In the genomic region with DNA sequence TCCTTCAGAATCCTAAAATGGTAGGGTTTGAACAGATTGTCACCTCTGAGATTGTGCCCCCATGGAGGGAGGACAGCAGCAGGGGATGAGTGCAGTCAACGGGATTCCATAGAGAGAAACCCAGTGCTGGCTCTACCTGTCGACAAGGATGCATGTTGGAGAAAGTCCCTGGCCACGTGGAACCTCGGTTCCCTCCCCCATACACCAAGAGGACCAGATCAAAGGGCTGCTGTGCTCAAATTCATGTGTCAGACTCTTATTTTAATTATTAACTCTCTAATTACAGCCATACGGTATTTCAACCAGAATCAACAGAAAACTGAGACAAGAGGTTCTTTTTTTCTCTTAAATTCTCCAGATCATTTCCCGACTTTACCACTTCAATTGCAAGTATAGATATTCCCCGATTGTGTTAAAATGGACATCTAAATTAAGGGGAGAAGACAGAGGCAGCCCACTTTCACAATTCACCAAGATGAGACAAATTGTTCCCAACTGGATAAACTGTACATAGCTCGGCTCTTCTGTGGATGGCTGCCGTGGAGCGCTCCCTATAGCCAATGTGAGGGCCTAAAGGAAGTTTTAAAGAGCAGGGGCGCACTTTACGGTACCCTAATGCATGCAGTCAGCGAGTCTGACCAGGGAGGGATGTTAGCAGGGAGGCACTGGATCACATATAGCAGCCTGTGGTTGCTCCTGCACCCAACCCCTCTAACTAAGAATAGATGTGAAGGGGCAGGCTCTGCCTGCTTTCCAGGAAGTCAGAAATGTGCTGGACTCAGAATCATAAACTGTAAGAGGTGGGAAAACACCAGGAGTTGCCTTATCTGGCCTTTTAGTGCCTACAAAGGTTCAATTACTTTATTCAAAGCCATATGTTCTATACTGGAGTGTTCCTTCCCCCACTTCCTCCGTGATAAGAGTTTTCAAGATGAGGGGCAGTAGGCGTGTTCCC, we compare ENCODE assay signal across 23 cellular contexts.
A peak's percentile ranks its signal among the peaks of the same experiment; 100 is the strongest.
DNase-seq lines count a peak whose midpoint lies in the region; ATAC-seq, FAIRE-seq and TF ChIP-seq lines count a peak whose summit lies in the region.
"Had no signal": no experiment of that assay in that cellular context is flagged by ENCODE, and none has a peak within 500 bp of the region (broad histone marks: within the 10 kb centered on the region; RNA-seq: fewer than 3 reads in every experiment).

No MANE protein-coding gene starts in this region.

- no peaks in the 10 kb centered on the region for H3K9me3 ChIP-seq in mucosa of descending colon
- no peaks in the 10 kb centered on the region for H3K9me3 ChIP-seq in transverse colon
- H3K9me3 ChIP-seq in Karpas-422 (ENCODE audit: low read length), result no peaks in the 10 kb centered on the region
- no peaks in the 10 kb centered on the region for H3K9me3 ChIP-seq in aorta (ENCODE audit: control insufficient read depth, low read length)

- no peaks in the 10 kb centered on the region for H3K27me3 ChIP-seq in transverse colon
- no peaks in the 10 kb centered on the region for H3K27me3 ChIP-seq in Karpas-422 (ENCODE audit: low read length)
- no peaks in the 10 kb centered on the region for H3K27me3 ChIP-seq in aorta (ENCODE audit: control insufficient read depth in 1 of 2, insufficient read depth in 2 of 2, low read length in 1 of 2)

- H3K9ac ChIP-seq in Karpas-422 (ENCODE audit: low read length), result no peak overlapping the region
- H3K9ac ChIP-seq: GM23248, KMS-11 had no signal

- no peak overlapping the region for H3K4me2 ChIP-seq in Karpas-422 (ENCODE audit: low read depth, low read length, poor library complexity, severe bottlenecking)
- H3K4me2 ChIP-seq: KMS-11 had no signal

- no peak for DNase-seq in GM12892 (ENCODE audit: insufficient read length)
- DNase-seq in mucosa of descending colon, result no peak
- peak; percentile 8 for DNase-seq in transverse colon
- DNase-seq in Karpas-422, result no peak
- DNase-seq in aorta, result no peak
- DNase-seq in stimulated activated CD4-positive, alpha-beta T cell treated with anti-CD3 and anti-CD28 coated beads, Interleukin-2, amount 100 ng/mL, for 24 hours, result no peak
- DNase-seq: Calu3, GM23248, H9, NCI-H1092, NCI-H1417 treated with DMSO at 0.1 percent for 48 hours, NCI-H1694 treated with DMSO at 0.1 percent for 48 hours, NCI-H2081, NCI-H2171, NCI-H226, NCI-H510A, NCI-H69, SHP77 had no signal

- peaks cover 7% of the 10 kb centered on the region for H3K4me1 Mint-ChIP-seq in activated T-helper 17 cell treated with anti-CD3 and anti-CD28 coated beads, Interleukin-2, amount 50 U/mL, for 72 hours

- H2AFZ ChIP-seq in Karpas-422 (ENCODE audit: low read length), result no peak overlapping the region
- H2AFZ ChIP-seq: GM23248 had no signal

- no peak for TF ChIP-seq CTCF in mucosa of descending colon (IDR thresholded peaks at IDR 0.05)
- no peak for TF ChIP-seq CTCF in transverse colon (IDR thresholded peaks at IDR 0.05)

- H3K4me1 ChIP-seq in mucosa of descending colon (ENCODE audit: low read depth) (no peaks in the 10 kb centered on the region), transverse colon (no peaks in the 10 kb centered on the region), Karpas-422 (ENCODE audit: low read length) (no peaks in the 10 kb centered on the region), aorta (ENCODE audit: control insufficient read depth in 1 of 2, insufficient read depth in 2 of 2, low read length in 2 of 2) (no peaks in the 10 kb centered on the region)

- intact Hi-C loops in mucosa of descending colon (cut with DNase I, micrococcal nuclease), result no loop called here
- intact Hi-C loops in transverse colon (cut with DNase I; ENCODE audit: low total_unique reads), result no loop called here
- intact Hi-C loops in aorta (cut with DNase I), result no loop called here

- H4K20me1 ChIP-seq in Karpas-422 (ENCODE audit: insufficient read depth, low read depth, low read length), result no peaks in the 10 kb centered on the region

- H3K27me3 Mint-ChIP-seq in activated T-helper 17 cell treated with anti-CD3 and anti-CD28 coated beads, Interleukin-2, amount 50 U/mL, for 72 hours, result peaks cover 20% of the 10 kb centered on the region
- H3K27me3 Mint-ChIP-seq: IgD-negative memory B cell had no signal

- no peak overlapping the region for H3K4me3 ChIP-seq in mucosa of descending colon
- H3K4me3 ChIP-seq in transverse colon, result no peak overlapping the region
- H3K4me3 ChIP-seq in Karpas-422 (ENCODE audit: low read length), result no peak overlapping the region
- H3K4me3 ChIP-seq in aorta (ENCODE audit: low read length in 2 of 2), result no peak overlapping the region
- H3K4me3 ChIP-seq: GM23248 had no signal

- in situ Hi-C loops in transverse colon (cut with MboI; ENCODE audit: low pct_ligation_motif_present in 1 of 4, low pct_unique_long_range_greater_than_20kb in 1 of 4, low sequenced_read_pairs in 3 of 4), result no loop called here

- TF ChIP-seq EP300 in transverse colon (IDR thresholded peaks at IDR 0.05; ENCODE audit: low read depth), result no peak

- no peaks in the 10 kb centered on the region for H3K36me3 ChIP-seq in mucosa of descending colon (ENCODE audit: low read depth)
- no peaks in the 10 kb centered on the region for H3K36me3 ChIP-seq in transverse colon
- H3K36me3 ChIP-seq in Karpas-422 (ENCODE audit: insufficient read depth, low read length), result no peaks in the 10 kb centered on the region
- no peaks in the 10 kb centered on the region for H3K36me3 ChIP-seq in aorta (ENCODE audit: control insufficient read depth in 1 of 2, insufficient read depth in 2 of 2, low read length in 1 of 2)

- FAIRE-seq in GM12892 (lab: Jason Lieb, UNC), result peak; percentile 17

- H3K9me2 ChIP-seq in Karpas-422 (replicated peaks; ENCODE audit: insufficient read depth, low read length), result no peaks in the 10 kb centered on the region

- no peak for ATAC-seq in activated T-helper 17 cell treated with anti-CD3 and anti-CD28 coated beads, Interleukin-2, amount 50 U/mL, for 72 hours (replicated peaks)
- ATAC-seq in mucosa of descending colon (peak; percentile 72), aorta (ENCODE audit: low FRiP score) (no peak)
- ATAC-seq: Panc1 had no signal

- no peaks in the 10 kb centered on the region for H3K9me3 Mint-ChIP-seq in activated T-helper 17 cell treated with anti-CD3 and anti-CD28 coated beads, Interleukin-2, amount 50 U/mL, for 72 hours
- H3K9me3 Mint-ChIP-seq: IgD-negative memory B cell had no signal

- no peaks in the 10 kb centered on the region for H3K36me3 Mint-ChIP-seq in activated T-helper 17 cell treated with anti-CD3 and anti-CD28 coated beads, Interleukin-2, amount 50 U/mL, for 72 hours (ENCODE audit: low read depth)

- no peak for TF ChIP-seq POLR2A in GM12892 (IDR thresholded peaks at IDR 0.05; ENCODE audit: low read depth, low read length)
- TF ChIP-seq POLR2A in transverse colon (IDR thresholded peaks at IDR 0.05), result no peak

- H3K27ac ChIP-seq in transverse colon (no peak overlapping the region), Karpas-422 (ENCODE audit: low read length) (no peak overlapping the region), aorta (ENCODE audit: low read depth in 1 of 2, low read length in 2 of 2) (no peak overlapping the region)
- H3K27ac ChIP-seq: GM23248, KMS-11, RWPE1 had no signal

- H3K27ac Mint-ChIP-seq in activated T-helper 17 cell treated with anti-CD3 and anti-CD28 coated beads, Interleukin-2, amount 50 U/mL, for 72 hours, result peak overlapping the region; percentile 29
- H3K27ac Mint-ChIP-seq: H9, IgD-negative memory B cell had no signal

- WGBS in transverse colon (ENCODE audit: low coverage in 1 of 2), 2 donors, result 69 to 73% methylated on average over 11 to 15 of the region's 15 CpGs
- WGBS in aorta, 2 donors, result 92 to 97% methylated on average over 15 of the region's 15 CpGs

- no peak overlapping the region for H3K4me3 Mint-ChIP-seq in activated T-helper 17 cell treated with anti-CD3 and anti-CD28 coated beads, Interleukin-2, amount 50 U/mL, for 72 hours
- H3K4me3 Mint-ChIP-seq: H9, IgD-negative memory B cell had no signal

- H3K79me2 ChIP-seq in Karpas-422 (ENCODE audit: low read length), result no peaks in the 10 kb centered on the region
